Comparison of ENCODE assay signal across 33 cellular contexts in genomic region chr2:101359436-101359835, GRCh38. TPM values are rescaled to one million over a fixed set of nuclear protein-coding genes. Genes with fewer than 3 reads are reported as not detected.
"Had no signal": no experiment of that assay in that cellular context is flagged by ENCODE, and none has a peak within 500 bp of the region (broad histone marks: within the 10 kb centered on the region; RNA-seq: fewer than 3 reads in every experiment).

No MANE protein-coding gene starts in this region.

- FAIRE-seq: astrocyte, bronchial epithelial cell, TTC549 had no signal

- H3K36me3 Mint-ChIP-seq: activated naive CD4-positive, alpha-beta T cell treated with anti-CD3 and anti-CD28 coated beads, Interleukin-2, amount 50 U/mL, for 72 hours; WTC11 had no signal

- H3K4me3 Mint-ChIP-seq: activated CD4-positive, alpha-beta T cell treated with anti-CD3 and anti-CD28 coated beads for 36 hours; activated CD4-positive, alpha-beta T cell treated with anti-CD3 and anti-CD28 coated beads, Interleukin-2, amount 10 ng/mL, durations not matched to agents 7 days and 5 days; activated CD8-positive, alpha-beta T cell treated with anti-CD3 and anti-CD28 coated beads, Interleukin-2, amount 10 ng/mL, durations not matched to agents 7 days and 5 days; activated T-cell treated with anti-CD3 and anti-CD28 coated beads, Interleukin-2, amount 50 U/mL, for 24 hours; T-helper 1 cell treated with Interleukin-12 subunit alpha and Interleukin-12 subunit beta and Interleukin-4 antibody, amounts not matched to agents 30 μg/mL and 1 μg/mL, for 36 hours; T-helper 2 cell treated with Interferon-gamma antibody and Interleukin-4, amounts not matched to agents 5 μg/mL and 100 μg/mL, for 36 hours; WTC11 had no signal

- H3K9me3 Mint-ChIP-seq: activated CD4-positive, alpha-beta T cell treated with anti-CD3 and anti-CD28 coated beads, Interleukin-2, amount 10 ng/mL, durations not matched to agents 7 days and 5 days; activated naive CD4-positive, alpha-beta T cell treated with anti-CD3 and anti-CD28 coated beads, Interleukin-2, amount 50 U/mL, for 72 hours; activated T-cell treated with anti-CD3 and anti-CD28 coated beads, Interleukin-2, amount 50 U/mL, for 24 hours; activated T-helper 2 cell treated with anti-CD3 and anti-CD28 coated beads, Interferon-gamma antibody, Interleukin-2, Interleukin-4, amounts not matched to agents 10 μg/mL and 5 μg/mL and 100 μg/mL, durations not matched to agents 14 hours and 24 hours and 36 hours; T-helper 1 cell treated with Interleukin-12 subunit alpha and Interleukin-12 subunit beta and Interleukin-4 antibody, amounts not matched to agents 30 μg/mL and 1 μg/mL, for 36 hours; T-helper 2 cell treated with Interferon-gamma antibody and Interleukin-4, amounts not matched to agents 5 μg/mL and 100 μg/mL, for 36 hours; WTC11 had no signal

- H3K4me3 ChIP-seq: adrenal gland, body of pancreas, MG63, SJSA1 had no signal

- DNase-seq: activated CD4-positive, alpha-beta T cell treated with anti-CD3 and anti-CD28 coated beads for 36 hours; activated CD4-positive, alpha-beta T cell treated with anti-CD3 and anti-CD28 coated beads, Interleukin-2, amount 10 ng/mL, durations not matched to agents 7 days and 5 days; activated CD4-positive, alpha-beta T cell treated with anti-CD3 and anti-CD28 coated beads, Interleukin-2, amount 50 U/mL, for 48 hours; activated CD8-positive, alpha-beta T cell treated with anti-CD3 and anti-CD28 coated beads, Interleukin-2, amount 10 ng/mL, durations not matched to agents 7 days and 5 days; activated gamma-delta T cell; activated naive CD4-positive, alpha-beta T cell treated with Interleukin-2 at 50 U/mL for 16 hours; activated T-cell treated with anti-CD3 and anti-CD28 coated beads, Interleukin-2, amount 50 U/mL, for 24 hours; adrenal gland; body of pancreas; caudate nucleus; Kasumi-1; KG1; MG63; NCI-H1048; NCI-H1105 treated with DMSO at 0.1 percent for 48 hours; NCI-H1436; NCI-H1694; NCI-H1930; NCI-H2081 treated with DMSO at 0.1 percent for 48 hours; NCI-H446 treated with DMSO at 0.1 percent for 48 hours; NCI-H524 treated with DMSO at 0.1 percent for 48 hours; SHP77 treated with DMSO at 0.1 percent for 48 hours; SK-N-SH had no signal

- H3K9me2 ChIP-seq: SK-N-SH had no signal

- H3K9ac ChIP-seq: SK-N-SH had no signal

- H3K27ac Mint-ChIP-seq: activated CD4-positive, alpha-beta T cell treated with anti-CD3 and anti-CD28 coated beads for 36 hours; activated CD8-positive, alpha-beta T cell treated with anti-CD3 and anti-CD28 coated beads, Interleukin-2, amount 10 ng/mL, durations not matched to agents 7 days and 5 days; activated naive CD4-positive, alpha-beta T cell treated with anti-CD3 and anti-CD28 coated beads, Interleukin-2, amount 50 U/mL, for 72 hours; activated T-cell treated with anti-CD3 and anti-CD28 coated beads, Interleukin-2, amount 50 U/mL, for 24 hours; activated T-helper 2 cell treated with anti-CD3 and anti-CD28 coated beads, Interferon-gamma antibody, Interleukin-2, Interleukin-4, amounts not matched to agents 10 μg/mL and 5 μg/mL and 100 μg/mL, durations not matched to agents 14 hours and 24 hours and 36 hours; T-helper 1 cell treated with Interleukin-12 subunit alpha and Interleukin-12 subunit beta and Interleukin-4 antibody, amounts not matched to agents 30 μg/mL and 1 μg/mL, for 36 hours; WTC11 had no signal

- H3K4me1 ChIP-seq: body of pancreas, SJSA1 had no signal

- ATAC-seq: activated CD4-positive, alpha-beta T cell treated with anti-CD3 and anti-CD28 coated beads for 36 hours; activated CD4-positive, CD25-positive, alpha-beta regulatory T cell treated with anti-CD3 and anti-CD28 coated beads, Interleukin-2, amount 50 U/mL, for 24 hours; activated CD8-positive, alpha-beta T cell treated with anti-CD3 and anti-CD28 coated beads, Interleukin-2, amount 10 ng/mL, durations not matched to agents 7 days and 5 days; activated naive CD4-positive, alpha-beta T cell treated with anti-CD3 and anti-CD28 coated beads, Interleukin-2, amount 50 U/mL, for 72 hours; body of pancreas; WTC11 had no signal

- H3K27me3 ChIP-seq: adrenal gland, body of pancreas, MG63 had no signal

- H3K36me3 ChIP-seq: adrenal gland, MG63, SJSA1 had no signal

- H3K27ac ChIP-seq: adrenal gland, body of pancreas, SJSA1 had no signal

- H3K4me2 ChIP-seq: SK-N-SH had no signal

- H3K27me3 Mint-ChIP-seq: activated CD4-positive, alpha-beta T cell treated with anti-CD3 and anti-CD28 coated beads for 36 hours; activated T-cell treated with anti-CD3 and anti-CD28 coated beads, Interleukin-2, amount 50 U/mL, for 24 hours had no signal

- H3K9me3 ChIP-seq: adrenal gland, body of pancreas, MG63, SJSA1, SK-N-SH had no signal

RNA-seq across cellular contexts. Expression of gene CREG2, which starts 27.9 kb away (rescaled TPM):
- total RNA-seq: activated CD4-positive, alpha-beta T cell treated with anti-CD3 and anti-CD28 coated beads for 36 hours; activated CD8-positive, alpha-beta T cell treated with anti-CD3 and anti-CD28 coated beads, Interleukin-2, amount 10 ng/mL, durations not matched to agents 7 days and 5 days; activated naive CD4-positive, alpha-beta T cell treated with anti-CD3 and anti-CD28 coated beads, Interleukin-2, amount 50 U/mL, for 72 hours; activated T-helper 2 cell treated with anti-CD3 and anti-CD28 coated beads, Interferon-gamma antibody, Interleukin-2, Interleukin-4, amounts not matched to agents 10 μg/mL and 5 μg/mL and 100 μg/mL, durations not matched to agents 14 hours and 24 hours and 36 hours; body of pancreas; SJSA1 had no signal
